Comparison of ENCODE assay signal across 23 cellular contexts in genomic region chr15:72728249-72728648, GRCh38. TPM values are rescaled to one million over a fixed set of nuclear protein-coding genes. Genes with fewer than 3 reads are reported as not detected.
"Had no signal": no experiment of that assay in that cellular context is flagged by ENCODE, and none has a peak within 500 bp of the region (broad histone marks: within the 10 kb centered on the region; RNA-seq: fewer than 3 reads in every experiment).

No MANE protein-coding gene starts in this region.

RNA-seq across cellular contexts. Expression of gene HIGD2B, which starts 42.3 kb away (rescaled TPM):
- total RNA-seq: dermis blood vessel endothelial cell, endothelial cell of umbilical vein, epithelial cell of proximal tubule, esophagus muscularis mucosa, fibroblast of lung, gastroesophageal sphincter, hepatocyte, kidney epithelial cell, left colon, left ventricle myocardium inferior, mammary epithelial cell, mucosa of gallbladder, osteocyte, right atrium auricular region, sciatic nerve, skeletal muscle tissue, subcutaneous adipose tissue, temporal lobe, ureter, vagina had no signal
- polyA plus RNA-seq: endothelial cell of umbilical vein, fibroblast of lung, foreskin keratinocyte, heart left ventricle, hepatocyte, mammary epithelial cell, stomach had no signal
